ENCODE assay signal across 8 cellular contexts in the genomic region with DNA sequence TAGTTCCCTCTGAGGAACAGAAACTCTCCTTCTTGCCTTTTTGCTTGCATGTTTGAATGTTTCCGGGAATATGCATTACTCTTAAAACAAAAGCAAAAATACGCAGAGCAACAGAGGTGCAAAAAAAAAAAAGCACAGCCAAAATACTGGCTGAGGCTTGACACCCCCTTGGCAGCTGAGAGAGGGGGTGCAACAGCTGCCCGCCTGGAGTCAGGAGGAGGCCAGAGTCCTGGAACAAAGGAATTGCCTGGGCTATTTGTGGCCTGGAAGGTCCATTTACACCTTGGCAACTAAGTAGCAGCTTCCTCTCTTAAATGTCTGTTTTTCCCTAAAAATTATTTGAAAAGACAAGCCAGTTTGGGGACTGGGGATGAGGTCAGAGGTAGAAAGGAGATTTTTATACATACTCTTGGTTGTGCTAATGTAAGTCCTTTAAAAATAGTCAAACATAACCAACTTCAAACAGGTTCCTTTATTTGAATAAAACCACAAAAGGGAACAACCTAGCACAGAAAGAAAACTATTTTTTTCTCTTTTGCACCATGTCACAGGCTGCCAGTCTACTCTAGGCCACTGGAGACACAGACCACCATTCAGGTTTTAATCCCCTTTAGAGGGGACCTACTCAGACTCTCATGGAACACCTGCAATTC. TPM values are rescaled to one million over a fixed set of nuclear protein-coding genes. Genes with fewer than 3 reads are reported as not detected.
DNase-seq lines count a peak whose midpoint lies in the region; ATAC-seq and TF ChIP-seq lines count a peak whose summit lies in the region.

No MANE protein-coding gene starts in this region.

- no peaks in the 10 kb centered on the region for H3K9me3 Mint-ChIP-seq in brain

- peaks cover 3% of the 10 kb centered on the region for H3K27me3 Mint-ChIP-seq in brain

- ATAC-seq in GM19438 (IDR thresholded peaks at IDR 0.05; ENCODE audit: low read depth, unreplicated experiment), result peak; percentile 49
- ATAC-seq in HG03432 (IDR thresholded peaks at IDR 0.05; ENCODE audit: unreplicated experiment), result peak; percentile 76

- no peak for TF ChIP-seq CTCF in brain (conservative IDR thresholded peaks at IDR 0.05)

- H3K36me3 Mint-ChIP-seq in brain, result peaks cover 14% of the 10 kb centered on the region

- H3K27ac Mint-ChIP-seq in brain, result peak overlapping the region in 3 of 5 experiments; percentile 2 to 77 (median 74)

- peak; percentile 17 for DNase-seq in GF-D8 (lab: John Stamatoyannopoulos, UW)
- no peak for DNase-seq in activated effector memory CD4-positive, alpha-beta T cell treated with anti-CD3 and anti-CD28 coated beads, Interleukin-2, amount 50 U/mL, for 16 hours
- no peak for DNase-seq in NCI-H2227 (lab: John Stamatoyannopoulos, UW; ENCODE audit: unreplicated experiment)
- DNase-seq in stimulated activated CD4-positive, alpha-beta T cell treated with anti-CD3 and anti-CD28 coated beads, Interleukin-2, amount 100 ng/mL, for 24 hours, result no peak
- DNase-seq in medulla oblongata (ENCODE audit: extremely low spot score), result no peak

- H3K4me1 Mint-ChIP-seq in brain, result peaks cover 80% of the 10 kb centered on the region

- peak overlapping the region in 1 of 5 experiments; percentile 57 for H3K4me3 Mint-ChIP-seq in brain

RNA-seq across cellular contexts. Expression of a gene that starts 19.5 kb away (rescaled TPM):
- 63.5 TPM for polyA plus RNA-seq in brain (ENCODE audit: insufficient read depth, low read depth, low replicate concordance)
